14 cellular contexts compared by ENCODE assay signal in the genomic region with DNA sequence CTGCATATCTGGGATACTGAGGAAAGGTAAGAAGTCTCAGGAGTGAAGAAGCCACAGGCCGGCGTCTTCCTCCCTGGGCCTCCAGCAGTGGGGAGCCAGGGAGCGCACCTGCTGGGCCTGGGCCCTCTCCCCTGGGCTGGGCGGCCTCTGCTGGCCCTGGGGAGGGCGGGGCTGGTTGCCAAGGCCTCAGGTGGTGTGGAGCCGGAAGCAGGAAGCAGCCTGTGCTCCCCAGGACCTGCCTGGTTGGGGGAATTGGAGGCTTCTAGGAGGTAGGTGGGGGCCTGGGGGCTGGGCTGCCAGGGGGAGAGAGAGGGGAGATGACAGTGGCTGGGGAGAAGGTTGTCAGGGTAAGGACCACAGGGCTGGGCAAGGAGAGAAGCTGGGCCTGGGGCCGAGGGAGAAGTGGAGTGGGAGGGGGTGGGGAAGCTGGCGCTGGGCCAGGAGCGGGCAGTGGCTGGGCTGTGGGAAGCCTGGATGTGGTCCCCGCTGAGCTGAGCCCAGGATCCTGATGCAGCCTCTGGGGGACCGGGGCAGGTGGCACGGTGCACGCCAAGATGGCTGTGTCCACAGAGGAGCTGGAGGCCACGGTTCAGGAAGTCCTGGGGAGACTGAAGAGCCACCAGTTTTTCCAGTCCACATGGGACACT. TPM values are rescaled to one million over a fixed set of nuclear protein-coding genes. Genes with fewer than 3 reads are reported as not detected.
A peak's percentile ranks its signal among the peaks of the same experiment; 100 is the strongest.
DNase-seq lines count a peak whose midpoint lies in the region; ATAC-seq and TF ChIP-seq lines count a peak whose summit lies in the region.
"Had no signal": no experiment of that assay in that cellular context is flagged by ENCODE, and none has a peak within 500 bp of the region (broad histone marks: within the 10 kb centered on the region; RNA-seq: fewer than 3 reads in every experiment).

A gene with protein sequence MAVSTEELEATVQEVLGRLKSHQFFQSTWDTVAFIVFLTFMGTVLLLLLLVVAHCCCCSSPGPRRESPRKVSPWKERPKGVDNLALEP (plus strand): TSS at position 189 of the 647 bp plus-strand sequence. CDS start 366 bp downstream, at position 555.

- H3K4me1 ChIP-seq in suprapubic skin: peaks cover 2% of the 10 kb centered on the region

- TF ChIP-seq CTCF in epithelial cell of esophagus (IDR thresholded peaks at IDR 0.05; ENCODE audit: insufficient read depth, low read depth, low read length, missing control alignments): no peak
- no peak for TF ChIP-seq CTCF in suprapubic skin (IDR thresholded peaks at IDR 0.05)

- DNase-seq in NCI-H187 (lab: John Stamatoyannopoulos, UW): peak; percentile 16 to 30
- DNase-seq in NCI-H187 treated with DMSO at 0.1 percent for 48 hours (lab: John Stamatoyannopoulos, UW): no peak
- DNase-seq in NCI-H345 treated with DMSO at 0.1 percent for 48 hours (lab: John Stamatoyannopoulos, UW; ENCODE audit: unreplicated experiment): peak; percentile 78
- no peak for DNase-seq in epithelial cell of esophagus (ENCODE audit: low read depth)
- no peak for DNase-seq in suprapubic skin (ENCODE audit: low spot score in 2 of 2)
- no peak for DNase-seq in AG20443 (ENCODE audit: low spot score)
- DNase-seq in epidermal melanocyte (ENCODE audit: insufficient read length, low spot score): no peak
- DNase-seq: 8988T; activated CD4-positive, alpha-beta T cell treated with anti-CD3 and anti-CD28 coated beads, Interleukin-2, amount 50 U/mL, for 1 hour; activated effector memory CD4-positive, alpha-beta T cell treated with anti-CD3 and anti-CD28 coated beads, Interleukin-2, amount 50 U/mL, for 16 hours; DMS 273 treated with DMSO at 0.1 percent for 48 hours; KG1 had no signal

- TF ChIP-seq EP300 in suprapubic skin (IDR thresholded peaks at IDR 0.05): no peak

- no peak for ATAC-seq in GM19452 (IDR thresholded peaks at IDR 0.05; ENCODE audit: unreplicated experiment)

- TF ChIP-seq POLR2A in suprapubic skin (IDR thresholded peaks at IDR 0.05): no peak

- H3K27me3 ChIP-seq in suprapubic skin: no peaks in the 10 kb centered on the region

- WGBS in suprapubic skin: 54% methylated on average over 14 of the region's 14 CpGs

- H3K4me3 ChIP-seq in epithelial cell of esophagus (ENCODE audit: low read length): peak within 1 kb of the TSS; percentile 11
- H3K4me3 ChIP-seq in suprapubic skin: peak within 1 kb of the TSS; percentile 16

- no peak within 1 kb of the TSS for H3K27ac ChIP-seq in suprapubic skin

- H3K36me3 ChIP-seq in suprapubic skin: peaks cover 24% of the 10 kb centered on the region

- no peaks in the 10 kb centered on the region for H3K9me3 ChIP-seq in suprapubic skin

RNA-seq across cellular contexts. Expression of the gene that starts here (rescaled TPM):
- 10 to 100 TPM in 3 of 4 donors, not detected in 1; 10.1 to 20.9 (median 18.7) TPM for total RNA-seq in suprapubic skin
- total RNA-seq: T-helper 1 cell treated with Interleukin-12 subunit alpha and Interleukin-12 subunit beta and Interleukin-4 antibody, amounts not matched to agents 30 ng/mL and 1 ng/mL, for 36 hours had no signal

Comparison
In these comparisons a context has a peak if more than half of its experiments do, and no peak if none do; other contexts are left out.
1. DNase-seq: peak in NCI-H187 (2 of 2) and NCI-H345 treated with DMSO at 0.1 percent for 48 hours (single experiment); none in NCI-H187 treated with DMSO at 0.1 percent for 48 hours (single experiment), epithelial cell of esophagus (single experiment), suprapubic skin (0 of 2), AG20443 (single experiment) and epidermal melanocyte (single experiment).